Comparison of ENCODE assay signal across 1 cellular context in the genomic region with DNA sequence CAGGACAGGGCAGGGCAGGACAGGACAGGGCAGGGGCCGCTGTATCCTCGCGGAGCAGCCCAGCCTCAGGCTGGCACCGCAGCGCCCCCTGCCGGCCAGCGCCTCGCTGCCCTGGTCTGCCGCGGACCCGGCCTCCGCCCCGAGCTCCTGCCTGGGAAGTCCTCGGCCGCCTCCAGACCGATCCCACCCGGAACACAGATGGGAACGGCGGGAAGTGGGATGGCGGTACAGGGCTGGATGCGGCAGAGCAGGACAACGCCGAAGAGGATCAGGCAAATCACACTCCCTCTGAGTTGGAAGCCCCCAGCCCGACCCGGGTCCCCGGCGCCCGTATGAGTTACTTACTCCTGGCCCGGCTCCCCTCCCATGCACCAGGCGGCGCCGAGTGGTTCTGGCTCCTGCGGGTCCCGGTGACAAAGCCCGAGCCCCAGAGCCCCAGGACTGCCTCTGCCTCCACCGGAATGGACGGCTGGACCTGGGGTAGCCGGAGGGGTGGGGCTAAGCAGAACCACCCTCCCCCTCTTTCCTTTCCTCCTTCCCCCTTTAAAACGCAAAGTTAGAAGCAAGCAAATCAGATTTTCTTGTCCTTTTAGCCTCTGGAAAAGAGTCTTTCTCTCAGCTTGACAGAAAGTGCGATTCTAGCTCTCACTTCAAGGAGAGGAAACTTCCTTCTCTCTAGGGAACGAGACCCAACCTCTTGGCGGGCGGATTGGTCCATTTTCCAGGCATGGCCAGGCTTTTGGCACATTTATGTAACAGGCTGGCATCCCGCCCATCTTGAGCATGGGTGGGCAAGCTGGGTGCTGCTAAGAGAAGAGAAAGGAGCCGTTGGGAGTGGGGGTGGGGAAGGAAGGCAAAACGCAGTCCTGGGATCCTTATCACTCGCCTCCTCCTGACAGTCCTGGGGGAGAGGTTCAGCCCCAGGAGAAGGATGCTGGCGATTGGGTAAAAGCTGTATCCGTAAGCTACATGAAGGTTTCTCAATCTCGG.
A peak's percentile ranks its signal among the peaks of the same experiment; 100 is the strongest.
TF ChIP-seq lines count a peak whose summit lies in the region.

A gene with protein sequence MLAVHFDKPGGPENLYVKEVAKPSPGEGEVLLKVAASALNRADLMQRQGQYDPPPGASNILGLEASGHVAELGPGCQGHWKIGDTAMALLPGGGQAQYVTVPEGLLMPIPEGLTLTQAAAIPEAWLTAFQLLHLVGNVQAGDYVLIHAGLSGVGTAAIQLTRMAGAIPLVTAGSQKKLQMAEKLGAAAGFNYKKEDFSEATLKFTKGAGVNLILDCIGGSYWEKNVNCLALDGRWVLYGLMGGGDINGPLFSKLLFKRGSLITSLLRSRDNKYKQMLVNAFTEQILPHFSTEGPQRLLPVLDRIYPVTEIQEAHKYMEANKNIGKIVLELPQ (minus strand): TSS at position 449 of the 990 bp plus-strand sequence. CDS start 508 bp downstream, outside the sequence.

TF ChIP-seq in GM23338, 12 proteins besides CTCF, POLR2A, EP300 and RAD21:
- TF ChIP-seq, protein P1, sequence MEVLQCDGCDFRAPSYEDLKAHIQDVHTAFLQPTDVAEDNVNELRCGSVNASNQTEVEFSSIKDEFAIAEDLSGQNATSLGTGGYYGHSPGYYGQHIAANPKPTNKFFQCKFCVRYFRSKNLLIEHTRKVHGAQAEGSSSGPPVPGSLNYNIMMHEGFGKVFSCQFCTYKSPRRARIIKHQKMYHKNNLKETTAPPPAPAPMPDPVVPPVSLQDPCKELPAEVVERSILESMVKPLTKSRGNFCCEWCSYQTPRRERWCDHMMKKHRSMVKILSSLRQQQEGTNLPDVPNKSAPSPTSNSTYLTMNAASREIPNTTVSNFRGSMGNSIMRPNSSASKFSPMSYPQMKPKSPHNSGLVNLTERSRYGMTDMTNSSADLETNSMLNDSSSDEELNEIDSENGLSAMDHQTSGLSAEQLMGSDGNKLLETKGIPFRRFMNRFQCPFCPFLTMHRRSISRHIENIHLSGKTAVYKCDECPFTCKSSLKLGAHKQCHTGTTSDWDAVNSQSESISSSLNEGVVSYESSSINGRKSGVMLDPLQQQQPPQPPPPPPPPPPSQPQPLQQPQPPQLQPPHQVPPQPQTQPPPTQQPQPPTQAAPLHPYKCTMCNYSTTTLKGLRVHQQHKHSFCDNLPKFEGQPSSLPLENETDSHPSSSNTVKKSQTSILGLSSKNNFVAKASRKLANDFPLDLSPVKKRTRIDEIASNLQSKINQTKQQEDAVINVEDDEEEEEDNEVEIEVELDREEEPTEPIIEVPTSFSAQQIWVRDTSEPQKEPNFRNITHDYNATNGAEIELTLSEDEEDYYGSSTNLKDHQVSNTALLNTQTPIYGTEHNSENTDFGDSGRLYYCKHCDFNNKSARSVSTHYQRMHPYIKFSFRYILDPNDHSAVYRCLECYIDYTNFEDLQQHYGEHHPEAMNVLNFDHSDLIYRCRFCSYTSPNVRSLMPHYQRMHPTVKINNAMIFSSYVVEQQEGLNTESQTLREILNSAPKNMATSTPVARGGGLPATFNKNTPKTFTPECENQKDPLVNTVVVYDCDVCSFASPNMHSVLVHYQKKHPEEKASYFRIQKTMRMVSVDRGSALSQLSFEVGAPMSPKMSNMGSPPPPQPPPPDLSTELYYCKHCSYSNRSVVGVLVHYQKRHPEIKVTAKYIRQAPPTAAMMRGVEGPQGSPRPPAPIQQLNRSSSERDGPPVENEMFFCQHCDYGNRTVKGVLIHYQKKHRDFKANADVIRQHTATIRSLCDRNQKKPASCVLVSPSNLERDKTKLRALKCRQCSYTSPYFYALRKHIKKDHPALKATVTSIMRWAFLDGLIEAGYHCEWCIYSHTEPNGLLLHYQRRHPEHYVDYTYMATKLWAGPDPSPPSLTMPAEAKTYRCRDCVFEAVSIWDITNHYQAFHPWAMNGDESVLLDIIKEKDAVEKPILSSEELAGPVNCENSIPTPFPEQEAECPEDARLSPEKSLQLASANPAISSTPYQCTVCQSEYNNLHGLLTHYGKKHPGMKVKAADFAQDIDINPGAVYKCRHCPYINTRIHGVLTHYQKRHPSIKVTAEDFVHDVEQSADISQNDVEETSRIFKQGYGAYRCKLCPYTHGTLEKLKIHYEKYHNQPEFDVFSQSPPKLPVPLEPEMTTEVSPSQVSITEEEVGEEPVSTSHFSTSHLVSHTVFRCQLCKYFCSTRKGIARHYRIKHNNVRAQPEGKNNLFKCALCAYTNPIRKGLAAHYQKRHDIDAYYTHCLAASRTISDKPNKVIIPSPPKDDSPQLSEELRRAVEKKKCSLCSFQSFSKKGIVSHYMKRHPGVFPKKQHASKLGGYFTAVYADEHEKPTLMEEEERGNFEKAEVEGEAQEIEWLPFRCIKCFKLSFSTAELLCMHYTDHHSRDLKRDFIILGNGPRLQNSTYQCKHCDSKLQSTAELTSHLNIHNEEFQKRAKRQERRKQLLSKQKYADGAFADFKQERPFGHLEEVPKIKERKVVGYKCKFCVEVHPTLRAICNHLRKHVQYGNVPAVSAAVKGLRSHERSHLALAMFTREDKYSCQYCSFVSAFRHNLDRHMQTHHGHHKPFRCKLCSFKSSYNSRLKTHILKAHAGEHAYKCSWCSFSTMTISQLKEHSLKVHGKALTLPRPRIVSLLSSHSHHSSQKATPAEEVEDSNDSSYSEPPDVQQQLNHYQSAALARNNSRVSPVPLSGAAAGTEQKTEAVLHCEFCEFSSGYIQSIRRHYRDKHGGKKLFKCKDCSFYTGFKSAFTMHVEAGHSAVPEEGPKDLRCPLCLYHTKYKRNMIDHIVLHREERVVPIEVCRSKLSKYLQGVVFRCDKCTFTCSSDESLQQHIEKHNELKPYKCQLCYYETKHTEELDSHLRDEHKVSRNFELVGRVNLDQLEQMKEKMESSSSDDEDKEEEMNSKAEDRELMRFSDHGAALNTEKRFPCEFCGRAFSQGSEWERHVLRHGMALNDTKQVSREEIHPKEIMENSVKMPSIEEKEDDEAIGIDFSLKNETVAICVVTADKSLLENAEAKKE (CRISPR knock-in tag; IDR thresholded peaks at IDR 0.05) = no peak
- TF ChIP-seq CREB1 (CRISPR knock-in tag; IDR thresholded peaks at IDR 0.05; ENCODE audit: low read depth) (0 out of 2 replicates have a peak, but pooled peaks have one; percentile 17), POLR2AphosphoS5 (IDR thresholded peaks at IDR 0.05; ENCODE audit: low read depth) (peak; percentile 75), EZH2phosphoT487 (IDR thresholded peaks at IDR 0.05; ENCODE audit: unreplicated experiment) (no peak), NANOG (IDR thresholded peaks at IDR 0.05; ENCODE audit: borderline replicate concordance) (no peak), STAT1 (IDR thresholded peaks at IDR 0.05; ENCODE audit: unreplicated experiment) (no peak), ZNF114 (CRISPR knock-in tag; IDR thresholded peaks at IDR 0.05) (no peak)
- TF ChIP-seq, protein P2, sequence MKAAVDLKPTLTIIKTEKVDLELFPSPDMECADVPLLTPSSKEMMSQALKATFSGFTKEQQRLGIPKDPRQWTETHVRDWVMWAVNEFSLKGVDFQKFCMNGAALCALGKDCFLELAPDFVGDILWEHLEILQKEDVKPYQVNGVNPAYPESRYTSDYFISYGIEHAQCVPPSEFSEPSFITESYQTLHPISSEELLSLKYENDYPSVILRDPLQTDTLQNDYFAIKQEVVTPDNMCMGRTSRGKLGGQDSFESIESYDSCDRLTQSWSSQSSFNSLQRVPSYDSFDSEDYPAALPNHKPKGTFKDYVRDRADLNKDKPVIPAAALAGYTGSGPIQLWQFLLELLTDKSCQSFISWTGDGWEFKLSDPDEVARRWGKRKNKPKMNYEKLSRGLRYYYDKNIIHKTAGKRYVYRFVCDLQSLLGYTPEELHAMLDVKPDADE (IDR thresholded peaks at IDR 0.05) = 0 out of 2 replicates have a peak, but pooled peaks have one; percentile 33
- TF ChIP-seq, protein P3, sequence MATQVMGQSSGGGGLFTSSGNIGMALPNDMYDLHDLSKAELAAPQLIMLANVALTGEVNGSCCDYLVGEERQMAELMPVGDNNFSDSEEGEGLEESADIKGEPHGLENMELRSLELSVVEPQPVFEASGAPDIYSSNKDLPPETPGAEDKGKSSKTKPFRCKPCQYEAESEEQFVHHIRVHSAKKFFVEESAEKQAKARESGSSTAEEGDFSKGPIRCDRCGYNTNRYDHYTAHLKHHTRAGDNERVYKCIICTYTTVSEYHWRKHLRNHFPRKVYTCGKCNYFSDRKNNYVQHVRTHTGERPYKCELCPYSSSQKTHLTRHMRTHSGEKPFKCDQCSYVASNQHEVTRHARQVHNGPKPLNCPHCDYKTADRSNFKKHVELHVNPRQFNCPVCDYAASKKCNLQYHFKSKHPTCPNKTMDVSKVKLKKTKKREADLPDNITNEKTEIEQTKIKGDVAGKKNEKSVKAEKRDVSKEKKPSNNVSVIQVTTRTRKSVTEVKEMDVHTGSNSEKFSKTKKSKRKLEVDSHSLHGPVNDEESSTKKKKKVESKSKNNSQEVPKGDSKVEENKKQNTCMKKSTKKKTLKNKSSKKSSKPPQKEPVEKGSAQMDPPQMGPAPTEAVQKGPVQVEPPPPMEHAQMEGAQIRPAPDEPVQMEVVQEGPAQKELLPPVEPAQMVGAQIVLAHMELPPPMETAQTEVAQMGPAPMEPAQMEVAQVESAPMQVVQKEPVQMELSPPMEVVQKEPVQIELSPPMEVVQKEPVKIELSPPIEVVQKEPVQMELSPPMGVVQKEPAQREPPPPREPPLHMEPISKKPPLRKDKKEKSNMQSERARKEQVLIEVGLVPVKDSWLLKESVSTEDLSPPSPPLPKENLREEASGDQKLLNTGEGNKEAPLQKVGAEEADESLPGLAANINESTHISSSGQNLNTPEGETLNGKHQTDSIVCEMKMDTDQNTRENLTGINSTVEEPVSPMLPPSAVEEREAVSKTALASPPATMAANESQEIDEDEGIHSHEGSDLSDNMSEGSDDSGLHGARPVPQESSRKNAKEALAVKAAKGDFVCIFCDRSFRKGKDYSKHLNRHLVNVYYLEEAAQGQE (IDR thresholded peaks at IDR 0.05; ENCODE audit: unreplicated experiment) = peak; percentile 7
